In genomic region chr12:120713861-120714482, GRCh38 we compare ENCODE assay signal across 8 cellular contexts. TPM values are rescaled to one million over a fixed set of nuclear protein-coding genes. Genes with fewer than 3 reads are reported as not detected.
DNase-seq lines count a peak whose midpoint lies in the region; ATAC-seq lines count a peak whose summit lies in the region.

No MANE protein-coding gene starts in this region.

- ATAC-seq in HG03442 (IDR thresholded peaks at IDR 0.05; ENCODE audit: unreplicated experiment): no peak

- no peak overlapping the region for H3K4ac ChIP-seq in mesenchymal stem cell (ENCODE audit: low read depth in 1 of 2, low read length in 2 of 2)

- H2BK5ac ChIP-seq in mesenchymal stem cell (ENCODE audit: low read depth, low read length, poor library complexity, severe bottlenecking): no peak overlapping the region

- no peak overlapping the region for H3K14ac ChIP-seq in mesenchymal stem cell (ENCODE audit: low read length in 2 of 2)

- no peak overlapping the region for H3K4me3 ChIP-seq in mesenchymal stem cell (ENCODE audit: insufficient read depth in 1 of 2, low read depth in 1 of 2, low read length in 2 of 2)

- DNase-seq in COR-L47 (lab: John Stamatoyannopoulos, UW) (peak; percentile 76), HPDE6-E6E7 (ENCODE audit: extremely low spot score) (peak; percentile 71), NCI-H82 (lab: John Stamatoyannopoulos, UW) (peak; percentile 92), ecto neural progenitor cell (ENCODE audit: low spot score) (peak; percentile 81), mesenchymal stem cell (peak; percentile 81)
- peak; percentile 59 to 62 for DNase-seq in activated CD4-positive, alpha-beta T cell treated with anti-CD3 and anti-CD28 coated beads, Interleukin-2, amount 50 U/mL, for 4 hours
- peak; percentile 48 to 51 for DNase-seq in stimulated activated CD8-positive, alpha-beta memory T cell treated with anti-CD3 and anti-CD28 coated beads, Interleukin-2, amount 100 ng/mL, for 48 hours (ENCODE audit: low read depth in 2 of 2)

- H2BK12ac ChIP-seq in mesenchymal stem cell (ENCODE audit: low read length in 2 of 2): no peak overlapping the region

- H3K79me1 ChIP-seq in mesenchymal stem cell (replicated peaks; ENCODE audit: low read length, poor library complexity, severe bottlenecking): peaks cover 25% of the 10 kb centered on the region

- H3K18ac ChIP-seq in mesenchymal stem cell (ENCODE audit: low read depth in 1 of 2, low read length in 2 of 2): no peak overlapping the region

- no peak overlapping the region for H2BK15ac ChIP-seq in mesenchymal stem cell (ENCODE audit: low read depth, poor library complexity, severe bottlenecking)

- H3K4me1 ChIP-seq in mesenchymal stem cell (ENCODE audit: control insufficient read depth, insufficient read depth, low read depth, low read length): peaks cover 11% of the 10 kb centered on the region

- H3K4me2 ChIP-seq in mesenchymal stem cell (ENCODE audit: low read length, poor library complexity, severe bottlenecking): no peak overlapping the region

- H3K36me3 ChIP-seq in mesenchymal stem cell (ENCODE audit: control insufficient read depth in 1 of 2, insufficient read depth in 2 of 2, low read depth in 1 of 2, low read length in 2 of 2): peaks cover 34 to 58% of the 10 kb centered on the region in 2 experiments

- H3K27ac ChIP-seq in mesenchymal stem cell (ENCODE audit: low read length, poor library complexity, severe bottlenecking): no peak overlapping the region

- H2BK120ac ChIP-seq in mesenchymal stem cell (ENCODE audit: low read depth, low read length): no peak overlapping the region

- no peaks in the 10 kb centered on the region for H3K9me3 ChIP-seq in mesenchymal stem cell (ENCODE audit: control insufficient read depth, low read length)

- H3K27me3 ChIP-seq in mesenchymal stem cell (ENCODE audit: control insufficient read depth in 1 of 2, insufficient read depth in 1 of 2, low read length in 2 of 2): no peaks in the 10 kb centered on the region

- H2AK5ac ChIP-seq in mesenchymal stem cell (ENCODE audit: low read length, severe bottlenecking): no peak overlapping the region

- no peak overlapping the region for H3K23ac ChIP-seq in mesenchymal stem cell (ENCODE audit: low read length in 2 of 2)

- no peak overlapping the region for H3K9ac ChIP-seq in mesenchymal stem cell (ENCODE audit: low read length)

- WGBS in mesenchymal stem cell: 35% methylated on average over 3 of the region's 4 CpGs

- H4K8ac ChIP-seq in mesenchymal stem cell (ENCODE audit: low read length): no peak overlapping the region

- no peak overlapping the region for H4K91ac ChIP-seq in mesenchymal stem cell (ENCODE audit: low read length)

- H2AFZ ChIP-seq in mesenchymal stem cell (ENCODE audit: low read depth, low read length): no peak overlapping the region

RNA-seq across cellular contexts. Expression of gene UNC119B, which starts 3.7 kb away (rescaled TPM):
- 14.0 TPM for polyA plus RNA-seq in mesenchymal stem cell (2013, experiment 1 of 2)
- 13.8 TPM for polyA plus RNA-seq in mesenchymal stem cell (2013, experiment 2 of 2)

RNA-seq across cellular contexts. Expression of gene ACADS, which starts 11.7 kb away (rescaled TPM):
- 3.6 TPM for polyA plus RNA-seq in mesenchymal stem cell (2013, experiment 1 of 2)
- polyA plus RNA-seq in mesenchymal stem cell (2013, experiment 2 of 2): 3.7 TPM

RNA-seq across cellular contexts. Expression of gene MLEC, which starts 27.0 kb away (rescaled TPM):
- 87.1 TPM for polyA plus RNA-seq in mesenchymal stem cell (2013, experiment 1 of 2)
- polyA plus RNA-seq in mesenchymal stem cell (2013, experiment 2 of 2): 87.6 TPM
